In genomic region chr2:26088038-26088643, GRCh38 we compare ENCODE assay signal across 8 cellular contexts.
DNase-seq lines count a peak whose midpoint lies in the region; ATAC-seq and TF ChIP-seq lines count a peak whose summit lies in the region.

No MANE protein-coding gene starts in this region.

- no peak overlapping the region for H3K27ac Mint-ChIP-seq in memory B cell

- H3K4me1 Mint-ChIP-seq in memory B cell = peaks cover 25% of the 10 kb centered on the region

- H3K27me3 Mint-ChIP-seq in memory B cell = no peaks in the 10 kb centered on the region

- POLR2A ChIA-PET in AG04449 (lab: Yijun Ruan, JAX) = no interaction called here

- ATAC-seq in memory B cell (ENCODE audit: low read depth) = peak; percentile 55
- no peak for ATAC-seq in GM21381 (IDR thresholded peaks at IDR 0.05; ENCODE audit: unreplicated experiment)
- no peak for ATAC-seq in GM18505 (IDR thresholded peaks at IDR 0.05; ENCODE audit: unreplicated experiment)

- CTCF ChIA-PET in AG04449 (lab: Yijun Ruan, JAX) = interaction anchor here (0.5 to 3.2 kb wide), 22 partner anchors 9 to 131 kb away, joined by 3 to 33 read pairs (median 4); no protein-coding TSS in a partner anchor

- TF ChIP-seq CTCF in AG04449 (IDR thresholded peaks at IDR 0.05; ENCODE audit: insufficient read depth, low read length, missing control alignments) = peak; percentile 60

- H3K4me3 Mint-ChIP-seq in memory B cell = no peak overlapping the region

- no peaks in the 10 kb centered on the region for H3K9me3 Mint-ChIP-seq in memory B cell

- no peak overlapping the region for H3K4me3 ChIP-seq in AG04449 (ENCODE audit: low read depth, low read length)

- DNase-seq in AG04449 (ENCODE audit: low read depth, low spot score) (no peak), GM04504 (ENCODE audit: low read depth) (peak; percentile 3), NCI-H69 (lab: John Stamatoyannopoulos, UW) (peak; percentile 14), cerebellar cortex (ENCODE audit: low spot score) (peak; percentile 64), memory B cell (ENCODE audit: low spot score in 2 of 2) (peak in 1 of 2 donors; percentile 7), DMS153 treated with DMSO at 0.1 percent for 48 hours (lab: John Stamatoyannopoulos, UW; ENCODE audit: unreplicated experiment) (no peak)

- no peak for TF ChIP-seq POLR2A in GM18505 (IDR thresholded peaks at IDR 0.05; ENCODE audit: borderline replicate concordance, extremely low read depth, insufficient read depth, insufficient read length)

- peaks cover 16% of the 10 kb centered on the region for H3K36me3 Mint-ChIP-seq in memory B cell

Comparison
In these comparisons a context has a peak if more than half of its experiments do, and no peak if none do; other contexts are left out.
1. DNase-seq: peak in GM04504 (single experiment), NCI-H69 (single experiment) and cerebellar cortex (single experiment); none in AG04449 (single experiment) and DMS153 treated with DMSO at 0.1 percent for 48 hours (single experiment).